In genomic region chr12:57243521-57244305, GRCh38 we compare ENCODE assay signal across 9 cellular contexts. TPM values are rescaled to one million over a fixed set of nuclear protein-coding genes. Genes with fewer than 3 reads are reported as not detected.
DNase-seq lines count a peak whose midpoint lies in the region; ATAC-seq, FAIRE-seq and TF ChIP-seq lines count a peak whose summit lies in the region.
"Had no signal": no experiment of that assay in that cellular context is flagged by ENCODE, and none has a peak within 500 bp of the region (broad histone marks: within the 10 kb centered on the region; RNA-seq: fewer than 3 reads in every experiment).

No MANE protein-coding gene starts in this region.

- ATAC-seq in omental fat pad (ENCODE audit: low FRiP score) = no peak
- no peak for ATAC-seq in HG03457 (IDR thresholded peaks at IDR 0.05; ENCODE audit: unreplicated experiment)

- H3K4me1 ChIP-seq in HUES64 (ENCODE audit: insufficient read depth, low read length) (peaks cover 22% of the 10 kb centered on the region), tibial nerve (peaks cover 5 to 56% (median 45%) of the 10 kb centered on the region in 4 donors)

- H3K36me3 ChIP-seq in HUES64 (ENCODE audit: insufficient read depth, low read length) (no peaks in the 10 kb centered on the region), tibial nerve (peaks cover 0 to 5% (median 0%) of the 10 kb centered on the region in 3 donors)

- 20% methylated on average over 40 of the region's 41 CpGs for WGBS in HUES64
- WGBS in tibial nerve, 2 donors = 12 to 13% methylated on average over 41 of the region's 41 CpGs

- H3K27me3 ChIP-seq in HUES64 (ENCODE audit: insufficient read depth, low read length) (peaks cover 50% of the 10 kb centered on the region), tibial nerve (peaks cover 8 to 54% of the 10 kb centered on the region in 2 donors)

- no peak for TF ChIP-seq EP300 in tibial nerve (IDR thresholded peaks at IDR 0.05)

- TF ChIP-seq POLR2A in tibial nerve (IDR thresholded peaks at IDR 0.05) = no peak

- H3K4me3 ChIP-seq in HUES64 (ENCODE audit: low read length) (peak overlapping the region; percentile 64), fibroblast of villous mesenchyme (ENCODE audit: low read depth, low read length) (peak overlapping the region; percentile 47), tibial nerve (peak overlapping the region in 3 of 4 donors; percentile 16 to 37 (median 18))

- H3K9ac ChIP-seq in HUES64 (ENCODE audit: low read depth, low read length) = no peak overlapping the region

- FAIRE-seq in RCC 7860 (lab: Jason Lieb, UNC) = no peak
- FAIRE-seq: TTC549 had no signal

- H3K9me3 ChIP-seq in HUES64 (ENCODE audit: insufficient read depth, low read depth, low read length) (no peaks in the 10 kb centered on the region), tibial nerve (no peaks in the 10 kb centered on the region)

- peak overlapping the region; percentile 41; the same call in 1 of the 2 replicates for H3K27ac ChIP-seq in HUES64 (ENCODE audit: low read depth, low read length)
- H3K27ac ChIP-seq in tibial nerve = no peak overlapping the region

- TF ChIP-seq CTCF in fibroblast of villous mesenchyme (IDR thresholded peaks at IDR 0.05; ENCODE audit: insufficient read depth, low read depth, low read length) = peak; percentile 76
- peak in 2 of 3 donors; percentile 12 to 56 for TF ChIP-seq CTCF in omental fat pad (IDR thresholded peaks at IDR 0.05)
- TF ChIP-seq CTCF in tibial nerve (IDR thresholded peaks at IDR 0.05) = peak; percentile 65 to 73 (median 67)

- DNase-seq in COR-L47 (lab: John Stamatoyannopoulos, UW) = peak; percentile 80
- peak; percentile 17 for DNase-seq in RCC 7860 (ENCODE audit: low spot score)
- peak; percentile 70 for DNase-seq in activated effector memory CD4-positive, alpha-beta T cell treated with Interleukin-2 at 50 U/mL for 16 hours
- DNase-seq in fibroblast of villous mesenchyme (ENCODE audit: low read depth) = peak; percentile 66
- DNase-seq in omental fat pad (ENCODE audit: low spot score) = peak; percentile 71
- peak in 1 of 2 donors; percentile 79 for DNase-seq in tibial nerve (ENCODE audit: low spot score in 2 of 2)

RNA-seq across cellular contexts. Expression of gene STAC3, which starts 7.3 kb away (rescaled TPM):
- 0.90 TPM for polyA plus RNA-seq in HUES64 (2013, experiment 1 of 2)
- 0.82 TPM for polyA plus RNA-seq in HUES64 (2013, experiment 2 of 2)
- total RNA-seq in fibroblast of villous mesenchyme (0.32 and 1.3 TPM in 2 replicates), omental fat pad (1 to 10 TPM; 2.0 to 3.7 (median 2.6) TPM), tibial nerve (1 to 10 TPM in 3 of 4 donors, not detected in 1; 1.7 to 5.0 (median 3.6) TPM)

RNA-seq across cellular contexts. Expression of gene SHMT2, which starts 14.2 kb away (rescaled TPM):
- 125 TPM for polyA plus RNA-seq in HUES64 (2013, experiment 1 of 2)
- 133 TPM for polyA plus RNA-seq in HUES64 (2013, experiment 2 of 2)
- total RNA-seq in fibroblast of villous mesenchyme (199 and 316 TPM in 2 replicates), omental fat pad (10 to 100 TPM; 45.2 to 66.4 (median 55.0) TPM), tibial nerve (10 to 100 TPM; 18.4 to 77.3 (median 32.6) TPM)

RNA-seq across cellular contexts. Expression of gene NXPH4, which starts 27.1 kb away (rescaled TPM):
- polyA plus RNA-seq in HUES64 (2013, experiment 1 of 2) = 0.70 TPM
- polyA plus RNA-seq in HUES64 (2013, experiment 2 of 2) = 2.2 TPM
- 1.3 and 1.6 TPM in 2 replicates for total RNA-seq in fibroblast of villous mesenchyme
- 1 to 10 TPM in 2 of 4 donors, under 1 TPM in 1, not detected in 1; 0.56 to 2.4 (median 1.4) TPM for total RNA-seq in omental fat pad
- 1 to 10 TPM in 1 of 4 donors, not detected in 3; 4.2 TPM for total RNA-seq in tibial nerve
